In genomic region chr11:1301220-1302000, GRCh38 we compare ENCODE assay signal across 20 cellular contexts. TPM values are rescaled to one million over a fixed set of nuclear protein-coding genes. Genes with fewer than 3 reads are reported as not detected.
A peak's percentile ranks its signal among the peaks of the same experiment; 100 is the strongest.
DNase-seq lines count a peak whose midpoint lies in the region; ATAC-seq and TF ChIP-seq lines count a peak whose summit lies in the region.
"Had no signal": no experiment of that assay in that cellular context is flagged by ENCODE, and none has a peak within 500 bp of the region (broad histone marks: within the 10 kb centered on the region; RNA-seq: fewer than 3 reads in every experiment).

No MANE protein-coding gene starts in this region.

- in situ Hi-C loops in G401 (cut with HindIII; ENCODE audit: low sequenced_read_pairs) = no loop called here

- intact Hi-C loops in colonic mucosa (cut with DNase I) (no loop called here), thyroid gland (cut with DNase I) (loop anchor here (5.0 kb wide), 1 partner anchor 39 kb away; no protein-coding TSS in a partner anchor)

- no peak overlapping the region for H3K9ac ChIP-seq in colonic mucosa (ENCODE audit: low read depth in 2 of 2, low read length in 2 of 2)

- TF ChIP-seq POLR2A in thyroid gland (IDR thresholded peaks at IDR 0.05) = no peak

- H3K27ac ChIP-seq in colonic mucosa = no peak overlapping the region
- H3K27ac ChIP-seq in thyroid gland = peak overlapping the region in 2 of 3 donors; percentile 56 to 58
- H3K27ac ChIP-seq: 22Rv1, SK-N-MC had no signal

- H3K27me3 ChIP-seq in colonic mucosa (no peaks in the 10 kb centered on the region), thyroid gland (no peaks in the 10 kb centered on the region)
- H3K27me3 ChIP-seq: BLaER1 had no signal

- H3K27ac Mint-ChIP-seq in nephron = peak overlapping the region in 2 of 3 experiments; percentile 69 to 77
- H3K27ac Mint-ChIP-seq: activated T-helper 17 cell treated with anti-CD3 and anti-CD28 coated beads, Interleukin-2, amount 50 U/mL, for 72 hours had no signal

- WGBS in thyroid gland, 2 donors = 92% methylated on average over 22 of the region's 22 CpGs

- H3K9me3 ChIP-seq in colonic mucosa = no peaks in the 10 kb centered on the region
- H3K9me3 ChIP-seq in thyroid gland = no peaks in the 10 kb centered on the region
- H3K9me3 ChIP-seq: BLaER1 had no signal

- H3K4me1 ChIP-seq in colonic mucosa = peaks cover 42% of the 10 kb centered on the region
- peaks cover 44 to 62% of the 10 kb centered on the region in 2 donors for H3K4me1 ChIP-seq in thyroid gland

- H3K4me3 ChIP-seq in colonic mucosa = no peak overlapping the region
- no peak overlapping the region for H3K4me3 ChIP-seq in thyroid gland (replicated peaks in 1 of 3)
- H3K4me3 ChIP-seq: BLaER1, SK-N-MC had no signal

- H3K4me3 Mint-ChIP-seq in nephron = peak overlapping the region in 1 of 3 experiments; percentile 8
- H3K4me3 Mint-ChIP-seq: activated T-helper 17 cell treated with anti-CD3 and anti-CD28 coated beads, Interleukin-2, amount 50 U/mL, for 72 hours had no signal

- TF ChIP-seq CTCF in colonic mucosa (IDR thresholded peaks at IDR 0.05) (no peak), nephron (IDR thresholded peaks at IDR 0.05; ENCODE audit: unreplicated experiment in 3 of 3) (no peak), thyroid gland (IDR thresholded peaks at IDR 0.05) (no peak)

- DNase-seq in activated CD4-positive, alpha-beta T cell treated with anti-CD3 and anti-CD28 coated beads for 48 hours = peak; percentile 0
- DNase-seq in activated CD4-positive, alpha-beta T cell treated with anti-CD3 and anti-CD28 coated beads, Interleukin-2, amount 50 U/mL, for 48 hours = no peak
- DNase-seq in colonic mucosa (peak; percentile 15), thyroid gland (no peak), NCI-H1930 (lab: John Stamatoyannopoulos, UW) (no peak), G401 (ENCODE audit: low spot score) (no peak)
- DNase-seq: amygdala; erythroblast; glutamatergic neuron; MM.1S; NCI-H2029 treated with DMSO at 0.1 percent for 48 hours; NCI-H526 treated with DMSO at 0.1 percent for 48 hours; stimulated activated CD4-positive, alpha-beta T cell treated with anti-CD3 and anti-CD28 coated beads, Interleukin-1b, Interleukin-23, amount 100 ng/mL, for 48 hours had no signal

- H3K36me3 ChIP-seq in colonic mucosa (no peaks in the 10 kb centered on the region), thyroid gland (no peaks in the 10 kb centered on the region)

- no peaks in the 10 kb centered on the region for H3K27me3 Mint-ChIP-seq in nephron (ENCODE audit: low read depth)
- H3K27me3 Mint-ChIP-seq: activated T-helper 17 cell treated with anti-CD3 and anti-CD28 coated beads, Interleukin-2, amount 50 U/mL, for 72 hours had no signal

- H3K4me1 Mint-ChIP-seq in nephron = peaks cover 49% of the 10 kb centered on the region

- no peaks in the 10 kb centered on the region for H3K9me3 Mint-ChIP-seq in nephron
- H3K9me3 Mint-ChIP-seq: activated T-helper 17 cell treated with anti-CD3 and anti-CD28 coated beads, Interleukin-2, amount 50 U/mL, for 72 hours had no signal

- H3K36me3 Mint-ChIP-seq in nephron (ENCODE audit: low read depth) = no peaks in the 10 kb centered on the region

- no peak for ATAC-seq in HG03469 (IDR thresholded peaks at IDR 0.05; ENCODE audit: unreplicated experiment)
- ATAC-seq: activated T-helper 17 cell treated with anti-CD3 and anti-CD28 coated beads, Interleukin-2, amount 50 U/mL, for 72 hours; right cardiac atrium had no signal

RNA-seq across cellular contexts. Expression of gene TOLLIP, which starts 8.0 kb away (rescaled TPM):
- total RNA-seq in colonic mucosa = 10 to 100 TPM; 49.8 to 59.7 TPM
- total RNA-seq in thyroid gland = 10 to 100 TPM; 37.1 to 74.4 (median 65.7) TPM
- 30.0 and 36.4 TPM in 2 replicates for total RNA-seq in G401 (2014; rRNA removed; shearing (Covaris generic))

Comparison
In these comparisons a context has a peak if more than half of its experiments do, and no peak if none do; other contexts are left out.
1. DNase-seq: peak in activated CD4-positive, alpha-beta T cell treated with anti-CD3 and anti-CD28 coated beads for 48 hours (single experiment) and colonic mucosa (single experiment); none in activated CD4-positive, alpha-beta T cell treated with anti-CD3 and anti-CD28 coated beads, Interleukin-2, amount 50 U/mL, for 48 hours (0 of 2), thyroid gland (0 of 2), NCI-H1930 (0 of 2) and G401 (single experiment).